ENCODE assay signal across 12 cellular contexts in the genomic region with DNA sequence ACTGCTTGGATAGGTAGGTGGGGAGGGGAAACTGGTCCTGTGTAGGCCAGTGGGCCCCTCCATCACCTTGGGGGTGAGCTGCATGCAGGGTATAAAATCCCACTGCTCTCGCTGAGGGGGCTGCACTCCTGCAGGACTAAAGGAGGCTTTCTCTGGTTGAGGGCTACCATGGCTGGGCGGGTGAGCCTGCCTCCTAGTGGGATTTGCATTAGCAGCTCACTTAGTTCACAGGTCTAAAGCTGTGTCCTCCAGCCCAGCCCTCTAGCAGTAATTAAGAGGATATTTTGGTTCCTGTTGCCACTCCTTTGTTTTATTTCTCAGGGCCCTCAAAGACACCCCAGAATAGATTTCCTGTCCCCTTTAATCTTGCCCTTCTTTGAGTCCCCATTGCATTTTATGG. TPM values are rescaled to one million over a fixed set of nuclear protein-coding genes. Genes with fewer than 3 reads are reported as not detected.
DNase-seq lines count a peak whose midpoint lies in the region; ATAC-seq and TF ChIP-seq lines count a peak whose summit lies in the region.
"Had no signal": no experiment of that assay in that cellular context is flagged by ENCODE, and none has a peak within 500 bp of the region (broad histone marks: within the 10 kb centered on the region; RNA-seq: fewer than 3 reads in every experiment).

No MANE protein-coding gene starts in this region.

- no peak for TF ChIP-seq POLR2A in transverse colon (IDR thresholded peaks at IDR 0.05)
- TF ChIP-seq POLR2A in gastroesophageal sphincter (IDR thresholded peaks at IDR 0.05), result no peak

- no TSS peak for BruUV-seq in Caco-2 (replicated peaks; lab: Mats Ljungman, UMichigan)

- H3K4me1 ChIP-seq in heart right ventricle (peaks cover 0 to 56% (median 35%) of the 10 kb centered on the region in 9 donors), transverse colon (peaks cover 0 to 3% (median 0%) of the 10 kb centered on the region in 4 donors), Caco-2 (no peaks in the 10 kb centered on the region), gastroesophageal sphincter (peaks cover 0 to 3% (median 0%) of the 10 kb centered on the region in 3 donors)

- DNase-seq in heart right ventricle (no peak), cardiac septum (ENCODE audit: low spot score) (no peak), T-helper 17 cell (no peak), iPS-NIHi11 (ENCODE audit: low spot score) (peak; percentile 35), transverse colon (no peak), Caco-2 (no peak), NCI-H446 (lab: John Stamatoyannopoulos, UW) (no peak)
- DNase-seq: activated effector memory CD4-positive, alpha-beta T cell treated with anti-CD3 and anti-CD28 coated beads, Interleukin-2, amount 50 U/mL, for 16 hours; effector CD4-positive, alpha-beta T cell; KBM-7; NCI-H524 had no signal

- H3K9me3 ChIP-seq in heart right ventricle (no peaks in the 10 kb centered on the region), T-helper 17 cell (ENCODE audit: control insufficient read depth, low read length, poor library complexity, severe bottlenecking) (no peaks in the 10 kb centered on the region), transverse colon (no peaks in the 10 kb centered on the region), Caco-2 (no peaks in the 10 kb centered on the region), gastroesophageal sphincter (no peaks in the 10 kb centered on the region)

- H3K36me3 Mint-ChIP-seq in T-helper 17 cell (ENCODE audit: low read depth) (no peaks in the 10 kb centered on the region), Caco-2 (ENCODE audit: insufficient read depth, unreplicated experiment) (peaks cover 4% of the 10 kb centered on the region)

- peaks cover 0 to 5% (median 0%) of the 10 kb centered on the region in 9 donors for H3K36me3 ChIP-seq in heart right ventricle
- H3K36me3 ChIP-seq in transverse colon, result no peaks in the 10 kb centered on the region
- no peaks in the 10 kb centered on the region for H3K36me3 ChIP-seq in Caco-2 (ENCODE audit: control insufficient read depth, insufficient read depth, low read length)
- H3K36me3 ChIP-seq in gastroesophageal sphincter, result peaks cover 0 to 26% of the 10 kb centered on the region in 2 donors

- peak overlapping the region in 7 of 10 donors; percentile 13 to 98 (median 63) for H3K27ac ChIP-seq in heart right ventricle
- peak overlapping the region in 3 of 4 donors; percentile 71 to 80 (median 73) for H3K27ac ChIP-seq in transverse colon
- no peak overlapping the region for H3K27ac ChIP-seq in gastroesophageal sphincter

- H3K4me1 Mint-ChIP-seq in T-helper 17 cell, result peaks cover 29% of the 10 kb centered on the region
- H3K4me1 Mint-ChIP-seq in Caco-2 (ENCODE audit: low read depth, unreplicated experiment), result no peaks in the 10 kb centered on the region

- H3K27me3 ChIP-seq in heart right ventricle, result no peaks in the 10 kb centered on the region
- no peaks in the 10 kb centered on the region for H3K27me3 ChIP-seq in transverse colon
- H3K27me3 ChIP-seq in Caco-2 (replicated peaks; ENCODE audit: control insufficient read depth, insufficient read depth, low read length), result no peaks in the 10 kb centered on the region
- H3K27me3 ChIP-seq in gastroesophageal sphincter, result no peaks in the 10 kb centered on the region

- TF ChIP-seq CTCF in heart right ventricle (IDR thresholded peaks at IDR 0.05), result no peak
- no peak for TF ChIP-seq CTCF in transverse colon (IDR thresholded peaks at IDR 0.05)
- no peak for TF ChIP-seq CTCF in Caco-2 (IDR thresholded peaks at IDR 0.05; ENCODE audit: insufficient read depth in 1 of 2, low read depth in 1 of 2, low read length in 1 of 2, severe bottlenecking in 1 of 2, unreplicated experiment in 1 of 2)
- TF ChIP-seq CTCF in gastroesophageal sphincter (IDR thresholded peaks at IDR 0.05), result no peak

- ATAC-seq in heart right ventricle, result no peak
- no peak for ATAC-seq in T-helper 17 cell
- no peak for ATAC-seq in gastroesophageal sphincter

- intact Hi-C loops in heart right ventricle (cut with DNase I), result no loop called here
- intact Hi-C loops in cardiac septum (cut with DNase I), result no loop called here
- intact Hi-C loops in transverse colon (cut with DNase I; ENCODE audit: low total_unique reads), result no loop called here
- intact Hi-C loops in Caco-2 (cut with micrococcal nuclease; ENCODE audit: unreplicated experiment), result no loop called here

- H3K9me3 Mint-ChIP-seq in Caco-2 (ENCODE audit: unreplicated experiment), result no peaks in the 10 kb centered on the region

- H3K27me3 Mint-ChIP-seq in T-helper 17 cell (no peaks in the 10 kb centered on the region), Caco-2 (ENCODE audit: insufficient read depth, unreplicated experiment) (no peaks in the 10 kb centered on the region)

- TF ChIP-seq EP300 in transverse colon (IDR thresholded peaks at IDR 0.05; ENCODE audit: low read depth) (no peak), gastroesophageal sphincter (IDR thresholded peaks at IDR 0.05) (no peak)

- in situ Hi-C loops in transverse colon (cut with MboI; ENCODE audit: low pct_ligation_motif_present in 1 of 4, low pct_unique_long_range_greater_than_20kb in 1 of 4, low sequenced_read_pairs in 3 of 4), result no loop called here

- CTCF ChIA-PET in Caco-2 (lab: Charles Lee), result interaction anchor here (1.5 kb wide), 1 partner anchor 103 kb away, joined by 4 read pairs; the partner anchor contains the start of gene ASTL

- peak overlapping the region; percentile 95 for H3K27ac Mint-ChIP-seq in T-helper 17 cell
- no peak overlapping the region for H3K27ac Mint-ChIP-seq in Caco-2 (ENCODE audit: unreplicated experiment)

- WGBS in heart right ventricle, 2 donors, result 92 to 93% methylated on average over 2 of the region's 2 CpGs
- 88% methylated on average over 2 of the region's 2 CpGs; no CpG with 5 or more reads in 1 of the 2 donors for WGBS in transverse colon (ENCODE audit: low coverage in 1 of 2), 2 donors
- WGBS in gastroesophageal sphincter (ENCODE audit: low coverage in 1 of 2), 2 donors, result 100% methylated on average over 1 of the region's 2 CpGs; no CpG with 5 or more reads in 1 of the 2 donors

- H3K4me3 ChIP-seq in heart right ventricle, result no peak overlapping the region
- H3K4me3 ChIP-seq in transverse colon, result no peak overlapping the region
- H3K4me3 ChIP-seq in Caco-2 (ENCODE audit: low read depth, low read length), result no peak overlapping the region
- no peak overlapping the region for H3K4me3 ChIP-seq in gastroesophageal sphincter

- H3K4me3 Mint-ChIP-seq in T-helper 17 cell, result peak overlapping the region; percentile 76
- H3K4me3 Mint-ChIP-seq in Caco-2 (ENCODE audit: unreplicated experiment), result no peak overlapping the region

- POLR2A ChIA-PET in Caco-2 (lab: Charles Lee), result no interaction called here

RNA-seq across cellular contexts. Expression of gene TMEM127, which starts 24.6 kb away (rescaled TPM):
- total RNA-seq in heart right ventricle (100 to 1,000 TPM in 4 of 10 donors, 10 to 100 TPM in 6; 72.2 to 113 (median 95.1) TPM), cardiac septum (92.7 TPM), T-helper 17 cell (10 to 100 TPM; 36.4 to 44.8 TPM), transverse colon (100 to 1,000 TPM in 1 of 4 donors, 10 to 100 TPM in 3; 18.5 to 131 (median 82.0) TPM), Caco-2 (2022) (43.3 and 49.1 TPM in 2 replicates), gastroesophageal sphincter (10 to 100 TPM; 39.4 to 73.8 (median 43.9) TPM)
- 10 to 100 TPM; 15.2 to 70.6 TPM for polyA plus RNA-seq in heart right ventricle

RNA-seq across cellular contexts. Expression of gene CIAO1, which starts 24.8 kb away (rescaled TPM):
- total RNA-seq in heart right ventricle (10 to 100 TPM; 59.2 to 72.1 (median 64.9) TPM), cardiac septum (56.1 TPM), T-helper 17 cell (10 to 100 TPM; 60.0 to 61.5 TPM), transverse colon (100 to 1,000 TPM; 114 to 220 (median 143) TPM), Caco-2 (2022) (93.8 and 97.9 TPM in 2 replicates), gastroesophageal sphincter (100 to 1,000 TPM in 1 of 4 donors, 10 to 100 TPM in 3; 60.7 to 107 (median 84.8) TPM)
- 10 to 100 TPM; 22.1 to 59.4 TPM for polyA plus RNA-seq in heart right ventricle

RNA-seq across cellular contexts. Expression of gene STARD7, which starts 32.6 kb away (rescaled TPM):
- 100 to 1,000 TPM; 138 to 397 (median 191) TPM for total RNA-seq in heart right ventricle
- polyA plus RNA-seq in heart right ventricle, result 100 to 1,000 TPM in 1 of 2 donors, 10 to 100 TPM in 1; 50.8 to 312 TPM
- 142 TPM for total RNA-seq in cardiac septum
- 10 to 100 TPM; 59.2 to 72.6 TPM for total RNA-seq in T-helper 17 cell
- 100 to 1,000 TPM in 3 of 4 donors, 10 to 100 TPM in 1; 74.1 to 155 (median 139) TPM for total RNA-seq in transverse colon
- total RNA-seq in Caco-2 (2022), result 214 and 224 TPM in 2 replicates
- total RNA-seq in gastroesophageal sphincter, result 100 to 1,000 TPM in 3 of 4 donors, 10 to 100 TPM in 1; 93.4 to 122 (median 107) TPM

Comparison
In these comparisons a context has a peak if more than half of its experiments do, and no peak if none do; other contexts are left out.
1. H3K27ac ChIP-seq: peak in heart right ventricle (7 of 10) and transverse colon (3 of 4); none in gastroesophageal sphincter (0 of 4).